26 cellular contexts compared by ENCODE assay signal in the genomic region with DNA sequence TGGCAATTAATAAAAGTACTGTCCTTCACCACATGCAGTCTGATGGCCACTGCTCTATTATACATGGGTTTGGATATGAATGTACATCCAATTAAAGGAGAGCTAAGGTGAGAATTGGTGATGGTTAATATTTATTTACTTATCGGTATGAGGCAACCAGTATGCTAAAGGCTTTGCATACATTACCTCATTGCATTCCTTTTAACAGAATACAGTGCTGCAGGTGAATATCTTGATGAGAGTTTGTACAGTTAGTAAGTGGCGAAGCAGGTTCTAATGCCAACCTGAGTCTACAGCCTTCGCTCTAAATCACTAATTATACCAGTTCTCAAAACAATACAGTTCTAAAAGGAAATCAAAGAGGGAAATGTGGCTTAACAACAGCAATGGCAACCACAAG.
"Had no signal": no experiment of that assay in that cellular context is flagged by ENCODE, and none has a peak within 500 bp of the region (broad histone marks: within the 10 kb centered on the region; RNA-seq: fewer than 3 reads in every experiment).

No MANE protein-coding gene starts in this region.

- FAIRE-seq: keratinocyte had no signal

- ATAC-seq: activated CD4-positive, alpha-beta T cell treated with anti-CD3 and anti-CD28 coated beads for 36 hours; activated CD8-positive, alpha-beta T cell treated with anti-CD3 and anti-CD28 coated beads, Interleukin-2, amount 10 ng/mL, durations not matched to agents 7 days and 5 days; activated naive CD4-positive, alpha-beta T cell treated with anti-CD3 and anti-CD28 coated beads, Interleukin-2, amount 50 U/mL, for 72 hours; activated T-cell treated with anti-CD3 and anti-CD28 coated beads, Interleukin-2, amount 50 U/mL, for 72 hours; body of pancreas; left colon; naive thymus-derived CD8-positive, alpha-beta T cell; psoas muscle; stimulated activated memory B cell treated with anti-CD40 and anti-IgM and Interleukin-4, amounts not matched to agents 10 μg/mL and 1 μg/mL and 100 μg/mL, for 72 hours; stimulated activated naive CD8-positive, alpha-beta T cell treated with anti-CD3 and anti-CD28 coated beads, Interleukin-15, amount 100 ng/mL, for 72 hours had no signal

- DNase-seq: activated CD4-positive, alpha-beta T cell treated with anti-CD3 and anti-CD28 coated beads for 36 hours; activated CD4-positive, CD25-positive, alpha-beta regulatory T cell; activated CD8-positive, alpha-beta T cell treated with anti-CD3 and anti-CD28 coated beads, Interleukin-2, amount 10 ng/mL, durations not matched to agents 7 days and 5 days; activated naive CD4-positive, alpha-beta T cell; activated T-cell treated with anti-CD3 and anti-CD28 coated beads for 4 hours; activated T-cell treated with anti-CD3 and anti-CD28 coated beads, Interleukin-2, amount 50 U/mL, for 72 hours; anterior cingulate cortex; body of pancreas; dorsolateral prefrontal cortex; effector memory CD4-positive, alpha-beta T cell; foreskin fibroblast; head of caudate nucleus; hippocampal formation; left colon; naive thymus-derived CD8-positive, alpha-beta T cell; nucleus accumbens; psoas muscle; stimulated activated CD4-positive, alpha-beta T cell treated with anti-CD3 and anti-CD28 coated beads, Interleukin-1b, Interleukin-23, amount 100 ng/mL, for 48 hours; stimulated activated CD4-positive, alpha-beta T cell treated with anti-CD3 and anti-CD28 coated beads, Interleukin-4, amount 100 ng/mL, for 4 hours; stimulated activated CD8-positive, alpha-beta memory T cell treated with anti-CD3 and anti-CD28 coated beads, Interleukin-4, amount 100 ng/mL, for 48 hours; stimulated activated naive CD8-positive, alpha-beta T cell treated with anti-CD3 and anti-CD28 coated beads, Interleukin-15, amount 100 ng/mL, for 72 hours; substantia nigra; uterus had no signal
